Comparison of ENCODE assay signal across 1 cellular context in genomic region chr2:215794829-215795546, GRCh38.
TF ChIP-seq lines count a peak whose summit lies in the region.

No MANE protein-coding gene starts in this region.

TF ChIP-seq in HepG2, 621 proteins besides CTCF, POLR2A, EP300 and RAD21 (continued from another document and continues in another):
- TF ChIP-seq SP1 (IDR thresholded peaks at IDR 0.05) (no peak), SP1 (CRISPR knock-in tag; IDR thresholded peaks at IDR 0.05) (0 out of 2 replicates have a peak, but pooled peaks have one; percentile 36), XRCC5 (optimal IDR thresholded peaks at IDR 0.05; ENCODE audit: low read length) (peak; percentile 51), ZNF841 (CRISPR knock-in tag; IDR thresholded peaks at IDR 0.05; ENCODE audit: borderline replicate concordance) (no peak), MIER2 (CRISPR knock-in tag; IDR thresholded peaks at IDR 0.05) (peak; percentile 60; the same call in 1 of the 2 replicates), ZNF691 (CRISPR knock-in tag; IDR thresholded peaks at IDR 0.05; ENCODE audit: borderline replicate concordance, low read depth) (no peak), ZNF616 (CRISPR knock-in tag; IDR thresholded peaks at IDR 0.05; ENCODE audit: low read depth) (no peak), ZNF577 (CRISPR knock-in tag; IDR thresholded peaks at IDR 0.05; ENCODE audit: borderline replicate concordance, low read depth) (no peak), PHF20 (CRISPR knock-in tag; IDR thresholded peaks at IDR 0.05) (no peak), JUNB (CRISPR knock-in tag; IDR thresholded peaks at IDR 0.05; ENCODE audit: borderline replicate concordance) (no peak), BRD4 (CRISPR knock-in tag; IDR thresholded peaks at IDR 0.05) (0 out of 2 replicates have a peak, but pooled peaks have one; percentile 24), ZIK1 (CRISPR knock-in tag; IDR thresholded peaks at IDR 0.05; ENCODE audit: borderline replicate concordance, low read depth) (no peak), PBX3 (CRISPR knock-in tag; IDR thresholded peaks at IDR 0.05; ENCODE audit: borderline replicate concordance) (no peak), KLF16 (CRISPR knock-in tag; IDR thresholded peaks at IDR 0.05) (no peak), ZNF234 (CRISPR knock-in tag; conservative IDR thresholded peaks at IDR 0.05) (no peak), ZNF740 (CRISPR knock-in tag; IDR thresholded peaks at IDR 0.05) (peak; percentile 41; the same call in 1 of the 2 replicates), ZBTB38 (CRISPR knock-in tag; IDR thresholded peaks at IDR 0.05) (peak; percentile 95), ZFP36L2 (CRISPR knock-in tag; IDR thresholded peaks at IDR 0.05) (no peak), MED1 (CRISPR knock-in tag; IDR thresholded peaks at IDR 0.05) (peak; percentile 65), EHMT2 (IDR thresholded peaks at IDR 0.05; ENCODE audit: borderline replicate concordance, low read depth, low read length) (no peak), ZFAT (CRISPR knock-in tag; conservative IDR thresholded peaks at IDR 0.05) (no peak), SOX13 (IDR thresholded peaks at IDR 0.05) (no peak), SOX13 (CRISPR knock-in tag; conservative IDR thresholded peaks at IDR 0.05 in 1 of 2, IDR thresholded peaks at IDR 0.05 in 1 of 2) (peak in 1 of 2 experiments; percentile 27; a peak in 1 of 4 replicates), ZBTB14 (CRISPR knock-in tag; IDR thresholded peaks at IDR 0.05) (peak; percentile 22; the same call in 1 of the 2 replicates), ZNF773 (CRISPR knock-in tag; IDR thresholded peaks at IDR 0.05; ENCODE audit: borderline replicate concordance) (no peak), NFRKB (IDR thresholded peaks at IDR 0.05) (no peak), HCFC1 (IDR thresholded peaks at IDR 0.05; ENCODE audit: low read depth, low read length) (0 out of 2 replicates have a peak, but pooled peaks have one; percentile 23), ZNF678 (CRISPR knock-in tag; IDR thresholded peaks at IDR 0.05) (no peak), BATF2 (CRISPR knock-in tag; IDR thresholded peaks at IDR 0.05) (0 out of 2 replicates have a peak, but pooled peaks have one; percentile 35), ZNF790 (CRISPR knock-in tag; IDR thresholded peaks at IDR 0.05; ENCODE audit: borderline replicate concordance) (no peak), RXRA (CRISPR knock-in tag; IDR thresholded peaks at IDR 0.05) (peak; percentile 33; the same call in 1 of the 2 replicates), PHF21A (CRISPR knock-in tag; IDR thresholded peaks at IDR 0.05) (no peak), FUBP1 (CRISPR knock-in tag; IDR thresholded peaks at IDR 0.05; ENCODE audit: borderline replicate concordance) (no peak), AGO2 (optimal IDR thresholded peaks at IDR 0.05; ENCODE audit: low read depth, low read length) (no peak), ZNF776 (CRISPR knock-in tag; IDR thresholded peaks at IDR 0.05) (no peak), ZNF337 (CRISPR knock-in tag; IDR thresholded peaks at IDR 0.05; ENCODE audit: borderline replicate concordance, low read depth) (no peak), NCOA2 (CRISPR knock-in tag; IDR thresholded peaks at IDR 0.05) (0 out of 2 replicates have a peak, but pooled peaks have one; percentile 10), ETV5 (CRISPR knock-in tag; IDR thresholded peaks at IDR 0.05; ENCODE audit: borderline replicate concordance) (no peak), ZNF264 (CRISPR knock-in tag; IDR thresholded peaks at IDR 0.05) (0 out of 2 replicates have a peak, but pooled peaks have one; percentile 15), FOXP4 (CRISPR knock-in tag; IDR thresholded peaks at IDR 0.05) (peak; percentile 38; the same call in 1 of the 2 replicates), EZH2 (conservative IDR thresholded peaks at IDR 0.05; ENCODE audit: low read depth, low read length) (no peak), ZNF562 (CRISPR knock-in tag; IDR thresholded peaks at IDR 0.05; ENCODE audit: borderline replicate concordance) (no peak), JUND (CRISPR knock-in tag; IDR thresholded peaks at IDR 0.05) (no peak), TFDP2 (CRISPR knock-in tag; IDR thresholded peaks at IDR 0.05) (no peak), ZMYM4 (CRISPR knock-in tag; IDR thresholded peaks at IDR 0.05) (0 out of 2 replicates have a peak, but pooled peaks have one; percentile 32), HMGXB3 (CRISPR knock-in tag; IDR thresholded peaks at IDR 0.05; ENCODE audit: borderline replicate concordance) (0 out of 2 replicates have a peak, but pooled peaks have one; percentile 26), ZNF281 (CRISPR knock-in tag; IDR thresholded peaks at IDR 0.05; ENCODE audit: borderline replicate concordance) (no peak), SSRP1 (CRISPR knock-in tag; IDR thresholded peaks at IDR 0.05) (no peak), TBX3 (IDR thresholded peaks at IDR 0.05; ENCODE audit: borderline replicate concordance) (no peak), ZSCAN29 (CRISPR knock-in tag; conservative IDR thresholded peaks at IDR 0.05) (no peak), GABPB1 (CRISPR knock-in tag; IDR thresholded peaks at IDR 0.05) (no peak)
